In genomic region chr11:118156531-118157185, GRCh38 we compare ENCODE assay signal across 9 cellular contexts. TPM values are rescaled to one million over a fixed set of nuclear protein-coding genes. Genes with fewer than 3 reads are reported as not detected.
DNase-seq lines count a peak whose midpoint lies in the region; ATAC-seq lines count a peak whose summit lies in the region.
"Had no signal": no experiment of that assay in that cellular context is flagged by ENCODE, and none has a peak within 500 bp of the region (broad histone marks: within the 10 kb centered on the region; RNA-seq: fewer than 3 reads in every experiment).

No MANE protein-coding gene starts in this region.

- H3K9me3 Mint-ChIP-seq in activated naive CD4-positive, alpha-beta T cell treated with anti-CD3 and anti-CD28 coated beads for 36 hours, result no peaks in the 10 kb centered on the region
- H3K9me3 Mint-ChIP-seq in naive thymus-derived CD4-positive, alpha-beta T cell, result no peaks in the 10 kb centered on the region

- peaks cover 61% of the 10 kb centered on the region for H3K27me3 Mint-ChIP-seq in activated naive CD4-positive, alpha-beta T cell treated with anti-CD3 and anti-CD28 coated beads for 36 hours (ENCODE audit: low read depth)
- H3K27me3 Mint-ChIP-seq in naive thymus-derived CD4-positive, alpha-beta T cell, result peaks cover 54 to 82% (median 62%) of the 10 kb centered on the region in 5 donors

- H3K9me3 ChIP-seq in naive thymus-derived CD4-positive, alpha-beta T cell (ENCODE audit: control insufficient read depth in 2 of 3, low read length in 3 of 3), result no peaks in the 10 kb centered on the region

- no peak overlapping the region for H3K4me3 Mint-ChIP-seq in activated naive CD4-positive, alpha-beta T cell treated with anti-CD3 and anti-CD28 coated beads for 36 hours
- no peak overlapping the region for H3K4me3 Mint-ChIP-seq in naive thymus-derived CD4-positive, alpha-beta T cell

- peak; percentile 69 for ATAC-seq in naive thymus-derived CD4-positive, alpha-beta T cell
- no peak for ATAC-seq in GM21529 (IDR thresholded peaks at IDR 0.05; ENCODE audit: unreplicated experiment)
- ATAC-seq in GM21360 (IDR thresholded peaks at IDR 0.05; ENCODE audit: unreplicated experiment), result no peak

- DNase-seq in NCI-H2081 (lab: John Stamatoyannopoulos, UW) (peak; percentile 20 to 46), NCI-H2081 treated with DMSO at 0.1 percent for 48 hours (lab: John Stamatoyannopoulos, UW) (no peak), HuH-7 (ENCODE audit: low spot score) (peak; percentile 70), NCI-H1694 treated with DMSO at 0.1 percent for 48 hours (lab: John Stamatoyannopoulos, UW) (no peak)
- peak; percentile 39 for DNase-seq in activated naive CD4-positive, alpha-beta T cell treated with anti-CD3 and anti-CD28 coated beads for 36 hours
- peak in 1 of 9 donors; percentile 28 for DNase-seq in naive thymus-derived CD4-positive, alpha-beta T cell
- DNase-seq: erythroblast had no signal

- intact Hi-C loops in activated naive CD4-positive, alpha-beta T cell treated with anti-CD3 and anti-CD28 coated beads for 36 hours (cut with micrococcal nuclease), result no loop called here
- intact Hi-C loops in naive thymus-derived CD4-positive, alpha-beta T cell (cut with micrococcal nuclease), result no loop called here

- H3K36me3 Mint-ChIP-seq in activated naive CD4-positive, alpha-beta T cell treated with anti-CD3 and anti-CD28 coated beads for 36 hours (ENCODE audit: low read depth), result no peaks in the 10 kb centered on the region
- no peaks in the 10 kb centered on the region for H3K36me3 Mint-ChIP-seq in naive thymus-derived CD4-positive, alpha-beta T cell

- H3K36me3 ChIP-seq in naive thymus-derived CD4-positive, alpha-beta T cell (ENCODE audit: control insufficient read depth in 2 of 3, insufficient read depth in 3 of 3, low read length in 3 of 3), result no peaks in the 10 kb centered on the region

- H3K27ac Mint-ChIP-seq in activated naive CD4-positive, alpha-beta T cell treated with anti-CD3 and anti-CD28 coated beads for 36 hours, result no peak overlapping the region
- H3K27ac Mint-ChIP-seq in naive thymus-derived CD4-positive, alpha-beta T cell, result no peak overlapping the region

- CTCF ChIA-PET in activated naive CD4-positive, alpha-beta T cell treated with anti-CD3 and anti-CD28 coated beads for 36 hours (lab: Charles Lee), result interaction anchor here (0.7 to 5.3 kb wide), 6 partner anchors 10 to 313 kb away, joined by 3 to 74 read pairs (median 5); no protein-coding TSS in a partner anchor
- CTCF ChIA-PET in naive thymus-derived CD4-positive, alpha-beta T cell (lab: Charles Lee), result interaction anchor here (1.4 to 3.5 kb wide), 2 partner anchors 12 to 15 kb away, joined by 8 to 13 read pairs; no protein-coding TSS in a partner anchor

- POLR2A ChIA-PET in naive thymus-derived CD4-positive, alpha-beta T cell (lab: Charles Lee), result interaction anchor here (0.5 to 0.7 kb wide), 2 partner anchors 18 to 229 kb away, joined by 3 read pairs; no protein-coding TSS in a partner anchor

- H3K27ac ChIP-seq in naive thymus-derived CD4-positive, alpha-beta T cell (ENCODE audit: low read depth, low read length), result no peak overlapping the region

- H3K4me1 ChIP-seq in naive thymus-derived CD4-positive, alpha-beta T cell (ENCODE audit: control insufficient read depth in 2 of 2, insufficient read depth in 2 of 2, low read length in 2 of 2), result peaks cover 0 to 3% of the 10 kb centered on the region in 2 donors

- peaks cover 11% of the 10 kb centered on the region for H3K4me1 Mint-ChIP-seq in activated naive CD4-positive, alpha-beta T cell treated with anti-CD3 and anti-CD28 coated beads for 36 hours (ENCODE audit: low read depth)
- H3K4me1 Mint-ChIP-seq in naive thymus-derived CD4-positive, alpha-beta T cell, result peaks cover 6 to 18% (median 12%) of the 10 kb centered on the region in 7 donors

- H3K27me3 ChIP-seq in naive thymus-derived CD4-positive, alpha-beta T cell (ENCODE audit: control insufficient read depth in 2 of 2, insufficient read depth in 2 of 2, low read length in 2 of 2), result peaks cover 6 to 11% of the 10 kb centered on the region in 2 donors

- H3K4me3 ChIP-seq in naive thymus-derived CD4-positive, alpha-beta T cell (ENCODE audit: low read length), result no peak overlapping the region

RNA-seq across cellular contexts. Expression of gene SCN4B, which starts 4.0 kb away (rescaled TPM):
- total RNA-seq in activated naive CD4-positive, alpha-beta T cell treated with anti-CD3 and anti-CD28 coated beads for 36 hours, result under 1 TPM; 0.07 to 0.12 TPM
- total RNA-seq in naive thymus-derived CD4-positive, alpha-beta T cell, result under 1 TPM in 1 of 5 experiments, not detected in 4; 0.19 TPM
- polyA plus RNA-seq in naive thymus-derived CD4-positive, alpha-beta T cell, result not detected

RNA-seq across cellular contexts. Expression of gene SCN2B, which starts 19.8 kb away (rescaled TPM):
- not detected for total RNA-seq in activated naive CD4-positive, alpha-beta T cell treated with anti-CD3 and anti-CD28 coated beads for 36 hours
- total RNA-seq in naive thymus-derived CD4-positive, alpha-beta T cell, result not detected
- polyA plus RNA-seq in naive thymus-derived CD4-positive, alpha-beta T cell, result not detected

Comparison
In these comparisons a context has a peak if more than half of its experiments do, and no peak if none do; other contexts are left out.
1. DNase-seq: peak in NCI-H2081 (2 of 2), HuH-7 (single experiment) and activated naive CD4-positive, alpha-beta T cell treated with anti-CD3 and anti-CD28 coated beads for 36 hours (single experiment); none in NCI-H2081 treated with DMSO at 0.1 percent for 48 hours (single experiment) and NCI-H1694 treated with DMSO at 0.1 percent for 48 hours (single experiment).